Comparison of ENCODE assay signal across 13 cellular contexts in genomic region chr13:28204690-28205443, GRCh38.
DNase-seq lines count a peak whose midpoint lies in the region; ATAC-seq and TF ChIP-seq lines count a peak whose summit lies in the region.
"Had no signal": no experiment of that assay in that cellular context is flagged by ENCODE, and none has a peak within 500 bp of the region (broad histone marks: within the 10 kb centered on the region; RNA-seq: fewer than 3 reads in every experiment).

No MANE protein-coding gene starts in this region.

- intact Hi-C loops in body of pancreas (cut with DNase I): no loop called here

- H3K9me3 ChIP-seq in T-helper 17 cell (ENCODE audit: control insufficient read depth, low read length, poor library complexity, severe bottlenecking): no peaks in the 10 kb centered on the region
- no peaks in the 10 kb centered on the region for H3K9me3 ChIP-seq in body of pancreas
- H3K9me3 ChIP-seq: ascending aorta had no signal

- H3K27ac ChIP-seq in body of pancreas: no peak overlapping the region
- H3K27ac ChIP-seq: ascending aorta had no signal

- H3K36me3 ChIP-seq in body of pancreas (replicated peaks in 1 of 2; ENCODE audit: insufficient read depth in 1 of 2, low read depth in 2 of 2): no peaks in the 10 kb centered on the region

- DNase-seq in GM12864 (ENCODE audit: low read depth): peak; percentile 10
- no peak for DNase-seq in T-helper 17 cell
- peak; percentile 64 for DNase-seq in stimulated activated CD4-positive, alpha-beta T cell treated with anti-CD3 and anti-CD28 coated beads, Interleukin-1b, Interleukin-23, amount 100 ng/mL, for 48 hours
- DNase-seq in activated gamma-delta T cell treated with Interleukin-2 at 50 U/mL for 16 hours: no peak
- no peak for DNase-seq in body of pancreas
- no peak for DNase-seq in NCI-H146 treated with DMSO at 0.1 percent for 48 hours (lab: John Stamatoyannopoulos, UW; ENCODE audit: unreplicated experiment)
- DNase-seq: CD8-positive, alpha-beta T cell; effector CD4-positive, alpha-beta T cell; foreskin fibroblast; NCI-H446 had no signal

- H3K27me3 Mint-ChIP-seq in T-helper 17 cell: no peaks in the 10 kb centered on the region

- no peak for TF ChIP-seq POLR2A in body of pancreas (IDR thresholded peaks at IDR 0.05)

- peak overlapping the region; percentile 39 for H3K4me3 Mint-ChIP-seq in T-helper 17 cell
- H3K4me3 Mint-ChIP-seq: CD8-positive, alpha-beta T cell had no signal

- no peaks in the 10 kb centered on the region for H3K27me3 ChIP-seq in body of pancreas
- H3K27me3 ChIP-seq: ascending aorta had no signal

- H3K4me1 ChIP-seq in body of pancreas: no peaks in the 10 kb centered on the region
- H3K4me1 ChIP-seq: ascending aorta had no signal

- TF ChIP-seq CTCF in GM12864 (IDR thresholded peaks at IDR 0.05; ENCODE audit: low read depth, low read length, missing control alignments): no peak
- no peak for TF ChIP-seq CTCF in body of pancreas (IDR thresholded peaks at IDR 0.05)

- peaks cover 6% of the 10 kb centered on the region for H3K36me3 Mint-ChIP-seq in T-helper 17 cell (ENCODE audit: low read depth)

- H3K4me1 Mint-ChIP-seq in T-helper 17 cell: peaks cover 35% of the 10 kb centered on the region

- peak overlapping the region; percentile 62 for H3K27ac Mint-ChIP-seq in T-helper 17 cell

- H3K4me3 ChIP-seq in GM12864 (ENCODE audit: low read depth, low read length) (no peak overlapping the region), body of pancreas (no peak overlapping the region)
- H3K4me3 ChIP-seq: ascending aorta had no signal

- ATAC-seq in GM18907 (IDR thresholded peaks at IDR 0.05; ENCODE audit: unreplicated experiment) (peak; percentile 64), T-helper 17 cell (no peak), body of pancreas (no peak), HG03159 (IDR thresholded peaks at IDR 0.05; ENCODE audit: unreplicated experiment) (no peak)
- ATAC-seq: CD8-positive, alpha-beta T cell had no signal

- WGBS in body of pancreas, 2 donors: 90 to 93% methylated on average over 5 of the region's 5 CpGs

Comparison
In these comparisons a context has a peak if more than half of its experiments do, and no peak if none do; other contexts are left out.
1. DNase-seq: peak in GM12864 (single experiment) and stimulated activated CD4-positive, alpha-beta T cell treated with anti-CD3 and anti-CD28 coated beads, Interleukin-1b, Interleukin-23, amount 100 ng/mL, for 48 hours (single experiment); none in T-helper 17 cell (0 of 3), activated gamma-delta T cell treated with Interleukin-2 at 50 U/mL for 16 hours (single experiment), body of pancreas (0 of 4) and NCI-H146 treated with DMSO at 0.1 percent for 48 hours (single experiment).